Comparison of ENCODE assay signal across 7 cellular contexts in the genomic region with DNA sequence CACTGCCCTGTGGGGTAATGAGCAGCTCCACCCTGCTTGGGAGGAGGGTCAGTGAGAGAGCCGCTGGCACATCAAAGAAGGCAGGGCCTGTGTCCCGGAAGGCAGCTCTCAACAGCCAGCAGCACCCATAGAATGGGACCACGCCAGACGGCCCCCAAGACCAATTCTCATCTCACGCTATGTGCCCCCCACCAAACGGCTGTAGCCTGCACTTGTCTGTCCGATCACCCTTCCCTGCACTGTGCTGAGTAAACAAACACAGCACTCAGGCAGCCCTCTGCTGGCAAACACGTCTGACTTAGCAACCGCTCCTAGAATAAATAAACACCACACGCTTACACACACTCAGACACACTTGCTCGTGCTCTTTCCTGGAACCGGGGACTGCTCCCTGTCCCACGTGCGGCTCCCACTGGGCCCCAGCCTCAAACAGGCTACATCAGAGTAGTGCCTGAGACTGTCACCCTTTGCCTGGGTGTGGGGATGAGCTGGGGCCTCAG. TPM values are rescaled to one million over a fixed set of nuclear protein-coding genes. Genes with fewer than 3 reads are reported as not detected.
DNase-seq lines count a peak whose midpoint lies in the region; ATAC-seq and FAIRE-seq lines count a peak whose summit lies in the region.

No MANE protein-coding gene starts in this region.

- no peak for FAIRE-seq in HTR-8/SVneo (lab: Jason Lieb, UNC)

- ATAC-seq in GM21360 (IDR thresholded peaks at IDR 0.05; ENCODE audit: unreplicated experiment) (no peak), HG03439 (IDR thresholded peaks at IDR 0.05; ENCODE audit: unreplicated experiment) (no peak)

- DNase-seq in HT-29 (ENCODE audit: low spot score) (peak; percentile 97), RPMI7951 (ENCODE audit: low read depth) (peak; percentile 49), globus pallidus (ENCODE audit: low spot score) (peak; percentile 25), pulmonary artery endothelial cell (ENCODE audit: low read depth, low spot score) (peak; percentile 63), HTR-8/SVneo (ENCODE audit: insufficient read length, low spot score) (no peak)

RNA-seq across cellular contexts. Expression of a gene that starts 53.2 kb away (rescaled TPM):
- 4.7 and 4.8 TPM in 2 replicates for total RNA-seq in HT-29 (2014; rRNA removed; shearing (Covaris generic))
- total RNA-seq in RPMI7951 (2014; rRNA removed; shearing (Covaris generic)), result 14.8 and 17.8 TPM in 2 replicates
- 1.4 and 1.8 TPM in 2 replicates for total RNA-seq in pulmonary artery endothelial cell
